In the genomic region with DNA sequence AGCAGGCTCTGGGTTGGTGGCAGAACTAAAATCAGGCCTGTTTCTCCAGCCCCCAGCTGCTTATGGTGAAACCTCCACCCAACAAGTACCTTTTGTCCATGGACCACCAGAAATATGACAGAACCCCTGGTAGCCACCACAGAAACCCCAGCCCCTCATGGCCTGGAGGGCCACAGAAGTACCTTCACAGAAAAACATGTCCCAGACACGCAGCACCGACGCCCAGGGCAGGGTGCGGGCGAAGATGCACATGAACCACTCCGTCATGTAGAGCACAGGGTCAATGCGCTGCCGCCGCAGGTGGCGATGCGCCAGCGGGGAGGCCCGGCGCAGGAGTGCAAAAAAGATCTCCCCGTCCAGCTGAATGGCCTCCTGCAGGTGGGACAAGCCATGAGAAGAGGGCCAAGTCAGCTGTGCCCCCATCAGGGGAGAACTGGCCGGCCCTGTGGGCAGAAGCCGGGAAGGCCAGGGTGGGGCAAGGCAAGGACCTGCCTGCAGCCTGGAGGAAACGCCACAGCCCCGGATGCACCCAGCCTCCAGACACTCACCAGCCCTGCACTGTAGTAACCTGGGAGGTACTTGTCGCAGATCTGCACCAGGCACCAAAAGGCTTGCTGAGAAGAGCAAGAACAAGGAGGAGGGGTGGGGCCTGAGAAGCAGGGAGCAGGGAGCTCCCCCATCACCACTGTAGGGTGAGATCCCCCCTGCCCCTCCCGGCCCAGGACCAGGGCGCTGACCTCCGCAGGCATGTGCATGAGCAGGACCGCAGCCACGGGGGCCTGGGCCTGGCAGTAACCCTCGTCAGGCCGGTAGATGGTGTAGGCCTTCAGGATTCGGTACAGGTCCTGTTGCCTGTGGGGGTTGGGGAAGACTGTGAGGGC, we compare ENCODE assay signal across 1 cellular context.
TF ChIP-seq lines count a peak whose summit lies in the region.

No MANE protein-coding gene starts in this region.

TF ChIP-seq in K562, 482 proteins besides CTCF, POLR2A, EP300 and RAD21:
- TF ChIP-seq PTTG1 (tag; IDR thresholded peaks at IDR 0.05; ENCODE audit: low read depth), result no peak
- no peak for TF ChIP-seq NFE2L1 (tag; IDR thresholded peaks at IDR 0.05; ENCODE audit: borderline replicate concordance, low read depth)
- no peak for TF ChIP-seq LCOR (CRISPR knock-in tag; IDR thresholded peaks at IDR 0.05)
- TF ChIP-seq TARDBP (IDR thresholded peaks at IDR 0.05), result no peak
- TF ChIP-seq ZNF347 (CRISPR knock-in tag; IDR thresholded peaks at IDR 0.05; ENCODE audit: low read depth), result no peak
- TF ChIP-seq, protein P1, sequence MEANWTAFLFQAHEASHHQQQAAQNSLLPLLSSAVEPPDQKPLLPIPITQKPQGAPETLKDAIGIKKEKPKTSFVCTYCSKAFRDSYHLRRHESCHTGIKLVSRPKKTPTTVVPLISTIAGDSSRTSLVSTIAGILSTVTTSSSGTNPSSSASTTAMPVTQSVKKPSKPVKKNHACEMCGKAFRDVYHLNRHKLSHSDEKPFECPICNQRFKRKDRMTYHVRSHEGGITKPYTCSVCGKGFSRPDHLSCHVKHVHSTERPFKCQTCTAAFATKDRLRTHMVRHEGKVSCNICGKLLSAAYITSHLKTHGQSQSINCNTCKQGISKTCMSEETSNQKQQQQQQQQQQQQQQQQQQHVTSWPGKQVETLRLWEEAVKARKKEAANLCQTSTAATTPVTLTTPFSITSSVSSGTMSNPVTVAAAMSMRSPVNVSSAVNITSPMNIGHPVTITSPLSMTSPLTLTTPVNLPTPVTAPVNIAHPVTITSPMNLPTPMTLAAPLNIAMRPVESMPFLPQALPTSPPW (CRISPR knock-in tag; IDR thresholded peaks at IDR 0.05), result no peak
- peak; percentile 40; the same call in 1 of the 2 replicates for TF ChIP-seq RBFOX2 (IDR thresholded peaks at IDR 0.05; ENCODE audit: low read depth, low read length)
- TF ChIP-seq POLR2G (IDR thresholded peaks at IDR 0.05; ENCODE audit: low read depth, low read length), result peak; percentile 46; the same call in 1 of the 2 replicates
- no peak for TF ChIP-seq ERF (CRISPR knock-in tag; IDR thresholded peaks at IDR 0.05)
- TF ChIP-seq, protein P2, sequence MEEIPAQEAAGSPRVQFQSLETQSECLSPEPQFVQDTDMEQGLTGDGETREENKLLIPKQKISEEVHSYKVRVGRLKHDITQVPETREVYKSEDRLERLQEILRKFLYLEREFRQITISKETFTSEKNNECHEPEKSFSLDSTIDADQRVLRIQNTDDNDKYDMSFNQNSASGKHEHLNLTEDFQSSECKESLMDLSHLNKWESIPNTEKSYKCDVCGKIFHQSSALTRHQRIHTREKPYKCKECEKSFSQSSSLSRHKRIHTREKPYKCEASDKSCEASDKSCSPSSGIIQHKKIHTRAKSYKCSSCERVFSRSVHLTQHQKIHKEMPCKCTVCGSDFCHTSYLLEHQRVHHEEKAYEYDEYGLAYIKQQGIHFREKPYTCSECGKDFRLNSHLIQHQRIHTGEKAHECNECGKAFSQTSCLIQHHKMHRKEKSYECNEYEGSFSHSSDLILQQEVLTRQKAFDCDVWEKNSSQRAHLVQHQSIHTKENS (CRISPR knock-in tag; IDR thresholded peaks at IDR 0.05), result no peak
